ENCODE assay signal across 24 cellular contexts in genomic region chr6:79261666-79262065, GRCh38.
"Had no signal": no experiment of that assay in that cellular context is flagged by ENCODE, and none has a peak within 500 bp of the region (broad histone marks: within the 10 kb centered on the region; RNA-seq: fewer than 3 reads in every experiment).

No MANE protein-coding gene starts in this region.

- H3K4me1 Mint-ChIP-seq: activated B cell treated with CpG ODN at 0.5 μM for 24 hours; activated CD4-positive, alpha-beta memory T cell treated with anti-CD3 and anti-CD28 coated beads, Interleukin-2, amount 10 ng/mL, durations not matched to agents 7 days and 5 days; activated naive CD8-positive, alpha-beta T cell treated with anti-CD3 and anti-CD28 coated beads, Interleukin-2, amount 10 ng/mL, durations not matched to agents 7 days and 5 days had no signal

- H3K9ac ChIP-seq: KMS-11 had no signal

- H3K27ac ChIP-seq: adrenal gland, KMS-11, Peyer's patch, RWPE1, SJSA1 had no signal

- H3K9me3 ChIP-seq: adrenal gland, Peyer's patch, SJSA1 had no signal

- H3K27ac Mint-ChIP-seq: activated B cell treated with CpG ODN at 0.5 μM for 24 hours; activated CD4-positive, alpha-beta memory T cell treated with anti-CD3 and anti-CD28 coated beads, Interleukin-2, amount 10 ng/mL, durations not matched to agents 7 days and 5 days; activated naive CD8-positive, alpha-beta T cell treated with anti-CD3 and anti-CD28 coated beads, Interleukin-2, amount 10 ng/mL, durations not matched to agents 7 days and 5 days; activated T-cell treated with anti-CD3 and anti-CD28 coated beads, Interleukin-2, amount 50 U/mL, for 72 hours; activated T-helper 2 cell treated with anti-CD3 and anti-CD28 coated beads, Interferon-gamma antibody, Interleukin-2, Interleukin-4, amounts not matched to agents 10 μg/mL and 5 μg/mL and 100 μg/mL, durations not matched to agents 14 hours and 24 hours and 36 hours; T-helper 1 cell treated with Interleukin-12 subunit alpha and Interleukin-12 subunit beta and Interleukin-4 antibody, amounts not matched to agents 30 μg/mL and 1 μg/mL, for 36 hours had no signal

- H3K36me3 ChIP-seq: adrenal gland, Peyer's patch, SJSA1 had no signal

- H3K27me3 ChIP-seq: adrenal gland, Peyer's patch, SJSA1 had no signal

- H3K4me3 Mint-ChIP-seq: activated B cell treated with CpG ODN at 0.5 μM for 24 hours; activated CD4-positive, alpha-beta memory T cell treated with anti-CD3 and anti-CD28 coated beads, Interleukin-2, amount 10 ng/mL, durations not matched to agents 7 days and 5 days; activated naive CD8-positive, alpha-beta T cell treated with anti-CD3 and anti-CD28 coated beads, Interleukin-2, amount 10 ng/mL, durations not matched to agents 7 days and 5 days; activated T-cell treated with anti-CD3 and anti-CD28 coated beads, Interleukin-2, amount 50 U/mL, for 72 hours; T-helper 1 cell treated with Interleukin-12 subunit alpha and Interleukin-12 subunit beta and Interleukin-4 antibody, amounts not matched to agents 30 μg/mL and 1 μg/mL, for 36 hours had no signal

- H3K4me1 ChIP-seq: adrenal gland, Peyer's patch, SJSA1 had no signal

- DNase-seq: activated B cell treated with CpG ODN at 0.5 μM for 24 hours; activated CD4-positive, alpha-beta memory T cell treated with anti-CD3 and anti-CD28 coated beads, Interleukin-2, amount 10 ng/mL, durations not matched to agents 7 days and 5 days; activated CD4-positive, alpha-beta T cell treated with anti-CD3 and anti-CD28 coated beads for 1 hour; activated CD4-positive, alpha-beta T cell treated with anti-CD3 and anti-CD28 coated beads, Interleukin-2, amount 50 U/mL, for 1 hour; activated CD8-positive, alpha-beta memory T cell treated with anti-CD3 and anti-CD28 coated beads, Interleukin-2, amount 50 U/mL, for 4 hours; activated naive CD4-positive, alpha-beta T cell treated with anti-CD3 and anti-CD28 coated beads, Interleukin-2, amount 50 U/mL, for 16 hours; activated naive CD8-positive, alpha-beta T cell treated with anti-CD3 and anti-CD28 coated beads, Interleukin-2, amount 10 ng/mL, durations not matched to agents 7 days and 5 days; activated T-cell treated with anti-CD3 and anti-CD28 coated beads, Interleukin-2, amount 50 U/mL, for 72 hours; adrenal gland; anterior cingulate cortex; cerebellar nuclear complex; NCI-H1092; NCI-H1417; NCI-H1694 treated with DMSO at 0.1 percent for 48 hours; NCI-H2029 treated with DMSO at 0.1 percent for 48 hours; NCI-H446; NCI-H526; Peyer's patch; Right ventricle myocardium superior had no signal

- H3K36me3 Mint-ChIP-seq: activated naive CD8-positive, alpha-beta T cell treated with anti-CD3 and anti-CD28 coated beads, Interleukin-2, amount 10 ng/mL, durations not matched to agents 7 days and 5 days had no signal

- H3K4me3 ChIP-seq: adrenal gland, Peyer's patch, SJSA1 had no signal
